ENCODE assay signal across 4 cellular contexts in genomic region chr1:6450486-6450885, GRCh38. TPM values are rescaled to one million over a fixed set of nuclear protein-coding genes. Genes with fewer than 3 reads are reported as not detected.
"Had no signal": no experiment of that assay in that cellular context is flagged by ENCODE, and none has a peak within 500 bp of the region (broad histone marks: within the 10 kb centered on the region; RNA-seq: fewer than 3 reads in every experiment).

No MANE protein-coding gene starts in this region.

RNA-seq across cellular contexts. Expression of gene ESPN, which starts 25.9 kb away (rescaled TPM):
- total RNA-seq: HT1080, SJSA1 had no signal
- polyA plus RNA-seq: IgD-negative memory B cell had no signal

RNA-seq across cellular contexts. Expression of gene HES2, which starts 30.8 kb away (rescaled TPM):
- total RNA-seq: Right ventricle myocardium superior, SJSA1 had no signal
- polyA plus RNA-seq: IgD-negative memory B cell had no signal

RNA-seq across cellular contexts. Expression of gene PLEKHG5, which starts 41.0 kb away (rescaled TPM):
- polyA plus RNA-seq: IgD-negative memory B cell had no signal
